ENCODE assay signal across 19 cellular contexts in the genomic region with DNA sequence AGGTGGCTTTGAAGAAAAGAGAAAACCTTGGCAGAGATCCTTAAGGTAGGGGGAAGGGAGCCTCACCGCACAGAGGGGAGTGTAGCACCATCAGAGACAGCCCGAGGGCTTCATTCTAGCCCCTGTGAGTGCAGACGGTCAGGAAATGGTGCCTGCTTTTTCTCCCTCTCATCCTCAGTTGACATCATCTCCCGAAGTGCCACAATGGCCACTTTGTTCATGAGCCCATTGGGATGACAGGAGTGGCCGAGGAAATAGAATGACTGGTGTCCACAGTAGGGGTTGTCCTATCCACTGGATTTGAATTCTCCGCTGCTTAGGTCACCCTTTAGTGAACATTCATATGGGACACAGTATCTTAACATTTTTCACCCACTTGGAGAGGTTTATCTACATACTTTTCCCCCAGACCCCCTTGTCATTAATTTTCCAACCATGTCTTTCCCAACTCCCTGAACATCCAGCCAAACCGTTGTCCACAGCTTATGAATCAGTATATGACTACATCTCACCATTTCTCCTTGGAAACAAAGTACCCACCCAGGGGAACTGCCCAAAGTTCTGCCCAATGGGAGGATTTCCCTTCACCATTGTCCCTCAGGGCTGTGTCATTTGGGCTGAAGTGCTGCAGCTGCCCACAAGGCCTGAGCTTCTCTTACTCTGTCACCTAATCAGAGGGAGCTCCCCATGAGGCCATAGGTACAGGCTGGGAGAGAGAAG.
DNase-seq lines count a peak whose midpoint lies in the region; ATAC-seq, FAIRE-seq and TF ChIP-seq lines count a peak whose summit lies in the region.
"Had no signal": no experiment of that assay in that cellular context is flagged by ENCODE, and none has a peak within 500 bp of the region (broad histone marks: within the 10 kb centered on the region; RNA-seq: fewer than 3 reads in every experiment).

No MANE protein-coding gene starts in this region.

- POLR2A ChIA-PET in naive thymus-derived CD8-positive, alpha-beta T cell (lab: Charles Lee), result no interaction called here

- no peak overlapping the region for H2AFZ ChIP-seq in astrocyte (ENCODE audit: low read depth, low read length)

- peaks cover 2% of the 10 kb centered on the region for H3K27me3 Mint-ChIP-seq in astrocyte (ENCODE audit: low read depth, unreplicated experiment)
- H3K27me3 Mint-ChIP-seq in naive thymus-derived CD8-positive, alpha-beta T cell, result peaks cover 5 to 32% (median 24%) of the 10 kb centered on the region in 5 donors

- no peaks in the 10 kb centered on the region for H3K4me1 ChIP-seq in astrocyte (ENCODE audit: insufficient read depth, low read length)

- no peaks in the 10 kb centered on the region for H3K4me1 Mint-ChIP-seq in astrocyte (ENCODE audit: low read depth, unreplicated experiment)
- H3K4me1 Mint-ChIP-seq in naive thymus-derived CD8-positive, alpha-beta T cell, result peaks cover 0 to 2% (median 0%) of the 10 kb centered on the region in 4 donors
- H3K4me1 Mint-ChIP-seq: activated B cell treated with CpG ODN at 0.5 μM for 24 hours; CD4-positive, CD25-positive, alpha-beta regulatory T cell; memory B cell; nephron had no signal

- H3K9me3 Mint-ChIP-seq in astrocyte (ENCODE audit: unreplicated experiment), result peaks cover 6% of the 10 kb centered on the region
- H3K9me3 Mint-ChIP-seq in naive thymus-derived CD8-positive, alpha-beta T cell, result peaks cover 0 to 2% (median 0%) of the 10 kb centered on the region in 9 donors
- H3K9me3 Mint-ChIP-seq: activated B cell treated with CpG ODN at 0.5 μM for 24 hours, memory B cell, nephron had no signal

- no peak overlapping the region for H3K4me3 Mint-ChIP-seq in astrocyte (ENCODE audit: unreplicated experiment)
- H3K4me3 Mint-ChIP-seq in naive thymus-derived CD8-positive, alpha-beta T cell, result no peak overlapping the region
- H3K4me3 Mint-ChIP-seq: activated B cell treated with CpG ODN at 0.5 μM for 24 hours; CD4-positive, CD25-positive, alpha-beta regulatory T cell; memory B cell; nephron had no signal

- FAIRE-seq in astrocyte (lab: Jason Lieb, UNC), result peak; percentile 32
- FAIRE-seq: urothelium cell line had no signal

- H3K4me3 ChIP-seq in astrocyte (ENCODE audit: insufficient read depth, low read depth, low read length), result no peak overlapping the region
- H3K4me3 ChIP-seq: heart left ventricle had no signal

- peaks cover 2% of the 10 kb centered on the region for H3K36me3 Mint-ChIP-seq in astrocyte (ENCODE audit: low read depth, unreplicated experiment)
- H3K36me3 Mint-ChIP-seq in naive thymus-derived CD8-positive, alpha-beta T cell, result no peaks in the 10 kb centered on the region
- H3K36me3 Mint-ChIP-seq: CD4-positive, CD25-positive, alpha-beta regulatory T cell; memory B cell had no signal

- H3K9me3 ChIP-seq in astrocyte (ENCODE audit: insufficient read depth, low read depth, low read length), result no peaks in the 10 kb centered on the region
- H3K9me3 ChIP-seq: heart left ventricle had no signal

- peak; percentile 47 for DNase-seq in activated CD8-positive, alpha-beta memory T cell treated with anti-CD3 and anti-CD28 coated beads for 24 hours
- no peak for DNase-seq in activated CD8-positive, alpha-beta memory T cell treated with anti-CD3 and anti-CD28 coated beads, Interleukin-2, amount 50 U/mL, for 4 hours
- DNase-seq in astrocyte (ENCODE audit: low read depth) (peak; percentile 73), inferior parietal cortex (ENCODE audit: extremely low spot score) (peak; percentile 57), superior temporal gyrus (ENCODE audit: extremely low spot score) (peak; percentile 76), DMS53 (lab: John Stamatoyannopoulos, UW) (no peak)
- DNase-seq in naive thymus-derived CD8-positive, alpha-beta T cell, result no peak
- DNase-seq: activated B cell treated with CpG ODN at 0.5 μM for 24 hours; activated gamma-delta T cell; CD4-positive, CD25-positive, alpha-beta regulatory T cell; DMS79; NCI-H146; NCI-H345; stimulated activated naive CD4-positive, alpha-beta T cell treated with Interleukin-2 at 50 U/mL for 16 hours had no signal

- H3K27ac Mint-ChIP-seq in astrocyte (ENCODE audit: unreplicated experiment), result no peak overlapping the region
- no peak overlapping the region for H3K27ac Mint-ChIP-seq in naive thymus-derived CD8-positive, alpha-beta T cell
- H3K27ac Mint-ChIP-seq: activated B cell treated with CpG ODN at 0.5 μM for 24 hours; CD4-positive, CD25-positive, alpha-beta regulatory T cell; memory B cell; nephron had no signal

- no peak overlapping the region for H3K27ac ChIP-seq in astrocyte (ENCODE audit: low read depth, low read length)
- H3K27ac ChIP-seq: heart left ventricle had no signal

- H3K9ac ChIP-seq in astrocyte (ENCODE audit: low read length), result no peak overlapping the region

- H3K36me3 ChIP-seq in astrocyte (ENCODE audit: insufficient read depth, low read length), result no peaks in the 10 kb centered on the region

- no peaks in the 10 kb centered on the region for H3K79me2 ChIP-seq in astrocyte (ENCODE audit: insufficient read depth, low read length)

- no peak for TF ChIP-seq CTCF in astrocyte (IDR thresholded peaks at IDR 0.05; ENCODE audit: insufficient read depth, low read depth, low read length)

- ATAC-seq in GM18873 (IDR thresholded peaks at IDR 0.05; ENCODE audit: low FRiP score, unreplicated experiment), result no peak
- ATAC-seq in naive thymus-derived CD8-positive, alpha-beta T cell, result no peak

- no peaks in the 10 kb centered on the region for H4K20me1 ChIP-seq in astrocyte (ENCODE audit: insufficient read depth, low read length)

- H3K27me3 ChIP-seq in astrocyte (ENCODE audit: insufficient read depth, low read length), result no peaks in the 10 kb centered on the region
- H3K27me3 ChIP-seq: heart left ventricle had no signal

- H3K4me2 ChIP-seq in astrocyte (ENCODE audit: low read length), result no peak overlapping the region

Comparison
In these comparisons a context has a peak if more than half of its experiments do, and no peak if none do; other contexts are left out.
1. DNase-seq: peak in activated CD8-positive, alpha-beta memory T cell treated with anti-CD3 and anti-CD28 coated beads for 24 hours (single experiment), astrocyte (single experiment), inferior parietal cortex (single experiment) and superior temporal gyrus (single experiment); none in activated CD8-positive, alpha-beta memory T cell treated with anti-CD3 and anti-CD28 coated beads, Interleukin-2, amount 50 U/mL, for 4 hours (single experiment), DMS53 (single experiment) and naive thymus-derived CD8-positive, alpha-beta T cell (0 of 10).